In genomic region chr1:53278294-53278693, GRCh38 we compare ENCODE assay signal across 8 cellular contexts.
DNase-seq lines count a peak whose midpoint lies in the region; TF ChIP-seq lines count a peak whose summit lies in the region.

No MANE protein-coding gene starts in this region.

- H3K9ac ChIP-seq in MM.1S (ENCODE audit: low read length), result no peak overlapping the region

- TF ChIP-seq CTCF in MM.1S (IDR thresholded peaks at IDR 0.05; ENCODE audit: low read length), result peak; percentile 81

- no peaks in the 10 kb centered on the region for H4K20me1 ChIP-seq in MM.1S (ENCODE audit: insufficient read depth, low read length)

- no peaks in the 10 kb centered on the region; the same call in 1 of the 2 replicates for H3K79me2 ChIP-seq in MM.1S (ENCODE audit: low read length)

- H3K9me2 ChIP-seq in MM.1S (replicated peaks; ENCODE audit: insufficient read depth, low read length), result no peaks in the 10 kb centered on the region

- H3F3A ChIP-seq in MM.1S (ENCODE audit: insufficient read depth, low read length), result no peaks in the 10 kb centered on the region

- H3K4me3 ChIP-seq in MM.1S (ENCODE audit: low read length), result no peak overlapping the region

- H3K27ac ChIP-seq in MM.1S (ENCODE audit: low read length), result no peak overlapping the region

- no peaks in the 10 kb centered on the region for H3K9me3 ChIP-seq in MM.1S (replicated peaks; ENCODE audit: insufficient read depth, low read length)

- H3K4me1 ChIP-seq in MM.1S (ENCODE audit: low read length), result no peaks in the 10 kb centered on the region

- H3K36me3 ChIP-seq in MM.1S (replicated peaks; ENCODE audit: insufficient read depth, low read length), result 0 out of 2 replicates have a peak, but pooled peaks cover 3% of the 10 kb centered on the region

- no peak overlapping the region for H3K4me2 ChIP-seq in MM.1S (ENCODE audit: low read depth, low read length)

- peak; percentile 12 for DNase-seq in DMS153 treated with DMSO at 0.1 percent for 48 hours (lab: John Stamatoyannopoulos, UW; ENCODE audit: unreplicated experiment)
- DNase-seq in DMS153 (lab: John Stamatoyannopoulos, UW), result no peak
- peak; percentile 37 for DNase-seq in MM.1S
- peak; percentile 76 for DNase-seq in activated CD4-positive, alpha-beta T cell treated with anti-CD3 and anti-CD28 coated beads, Interleukin-2, amount 50 U/mL, for 1 hour
- peak; percentile 29 for DNase-seq in dedifferentiated amniotic fluid mesenchymal stem cell (ENCODE audit: extremely low spot score)
- peak; percentile 42 for DNase-seq in midbrain (lab: John Stamatoyannopoulos, UW)
- DNase-seq in stimulated activated CD8-positive, alpha-beta memory T cell treated with anti-CD3 and anti-CD28 coated beads, Interleukin-7, amount 100 ng/mL, for 1 hour (ENCODE audit: low read depth in 2 of 2), result peak; percentile 43 to 58
- DNase-seq in MV-4-11 (lab: John Stamatoyannopoulos, UW), result no peak

- no peak overlapping the region for H2AFZ ChIP-seq in MM.1S (ENCODE audit: low read length)

- no peaks in the 10 kb centered on the region for H3K27me3 ChIP-seq in MM.1S (replicated peaks; ENCODE audit: insufficient read depth, low read length)

Comparison
In these comparisons a context has a peak if more than half of its experiments do, and no peak if none do; other contexts are left out.
1. DNase-seq: peak in DMS153 treated with DMSO at 0.1 percent for 48 hours (single experiment), MM.1S (single experiment), activated CD4-positive, alpha-beta T cell treated with anti-CD3 and anti-CD28 coated beads, Interleukin-2, amount 50 U/mL, for 1 hour (single experiment), dedifferentiated amniotic fluid mesenchymal stem cell (single experiment), midbrain (single experiment) and stimulated activated CD8-positive, alpha-beta memory T cell treated with anti-CD3 and anti-CD28 coated beads, Interleukin-7, amount 100 ng/mL, for 1 hour (2 of 2); none in DMS153 (single experiment) and MV-4-11 (single experiment).